Comparison of ENCODE assay signal across 20 cellular contexts in genomic region chr10:103703941-103704919, GRCh38.
DNase-seq lines count a peak whose midpoint lies in the region; ATAC-seq, FAIRE-seq and TF ChIP-seq lines count a peak whose summit lies in the region.
"Had no signal": no experiment of that assay in that cellular context is flagged by ENCODE, and none has a peak within 500 bp of the region (broad histone marks: within the 10 kb centered on the region; RNA-seq: fewer than 3 reads in every experiment).

No MANE protein-coding gene starts in this region.

- H4K5ac ChIP-seq in H1 (ENCODE audit: insufficient read length, low read depth, low read length): no peak overlapping the region

- H3K27ac ChIP-seq in H1 (ENCODE audit: low read depth, low read length): no peak overlapping the region
- H3K27ac ChIP-seq: adrenal gland, cardiac muscle cell, neural progenitor cell, tibial artery had no signal

- H3K27me3 ChIP-seq in H1 (replicated peaks in 1 of 4; ENCODE audit: control insufficient read depth in 3 of 4, extremely low read depth in 1 of 4, insufficient read depth in 3 of 4, low read length in 3 of 4): no peaks in the 10 kb centered on the region
- H3K27me3 ChIP-seq: adrenal gland, cardiac muscle cell, neural progenitor cell, tibial artery had no signal

- no peak for TF ChIP-seq POLR2A in H1 (IDR thresholded peaks at IDR 0.05; ENCODE audit: control extremely low read depth in 1 of 2, low read depth in 2 of 2, low read length in 2 of 2)

- H3K4ac ChIP-seq in H1 (replicated peaks; ENCODE audit: insufficient read length, low read depth, low read length): no peak overlapping the region

- CTCF ChIA-PET in H1 (lab: Charles Lee; ENCODE audit: partially characterized antibody): interaction anchor here (0.5 to 13.5 kb wide), 17 partner anchors 8 to 456 kb away, joined by 3 to 199 read pairs (median 5); partner anchors contain the start of gene SH3PXD2A
- CTCF ChIA-PET in WTC11 (lab: Charles Lee): interaction anchor here (0.6 to 0.7 kb wide), 2 partner anchors 7 to 12 kb away, joined by 3 read pairs; no protein-coding TSS in a partner anchor

- H3K79me2 ChIP-seq in H1 (ENCODE audit: control insufficient read depth in 1 of 2, insufficient read depth in 2 of 2, low read length in 2 of 2): no peaks in the 10 kb centered on the region

- FAIRE-seq in H1 (lab: Jason Lieb, UNC): no peak
- FAIRE-seq: A204.1 had no signal

- no peaks in the 10 kb centered on the region for H3K9me3 ChIP-seq in H1 (ENCODE audit: insufficient read depth in 2 of 2, low read depth in 1 of 2, low read length in 1 of 2)
- H3K9me3 ChIP-seq: adrenal gland, tibial artery had no signal

- H2BK5ac ChIP-seq in H1 (ENCODE audit: low read depth, low read length): no peak overlapping the region

- H3K36me3 ChIP-seq in H1 (ENCODE audit: control insufficient read depth in 2 of 4, insufficient read depth in 4 of 4, low read length in 3 of 4): no peaks in the 10 kb centered on the region
- H3K36me3 ChIP-seq: adrenal gland, cardiac muscle cell, neural progenitor cell, tibial artery had no signal

- H2AK5ac ChIP-seq in H1 (ENCODE audit: low read depth, low read length): no peak overlapping the region

- H3K36me3 Mint-ChIP-seq in WTC11: no peaks in the 10 kb centered on the region
- H3K36me3 Mint-ChIP-seq: neural progenitor cell, T-cell had no signal

- POLR2A ChIA-PET in H1 (lab: Charles Lee; ENCODE audit: partially characterized antibody): no interaction called here
- POLR2A ChIA-PET in WTC11 (lab: Charles Lee): no interaction called here

- no peak overlapping the region for H3K23ac ChIP-seq in H1 (ENCODE audit: insufficient read length)

- no peak overlapping the region for H3K56ac ChIP-seq in H1 (replicated peaks; ENCODE audit: insufficient read length, low read depth, low read length)

- H3K9me3 Mint-ChIP-seq in WTC11: no peaks in the 10 kb centered on the region
- H3K9me3 Mint-ChIP-seq: activated T-helper 2 cell treated with anti-CD3 and anti-CD28 coated beads, Interferon-gamma antibody, Interleukin-2, Interleukin-4, amounts not matched to agents 10 μg/mL and 5 μg/mL and 100 μg/mL, durations not matched to agents 14 hours and 24 hours and 36 hours; GM23338; neural progenitor cell; T-cell had no signal

- H3K4me1 Mint-ChIP-seq in WTC11: no peaks in the 10 kb centered on the region
- H3K4me1 Mint-ChIP-seq: T-cell had no signal

- ATAC-seq in WTC11: no peak
- ATAC-seq in GM18870 (IDR thresholded peaks at IDR 0.05; ENCODE audit: unreplicated experiment): no peak
- ATAC-seq: GM23338, left lobe of liver, T-cell had no signal

- peak; percentile 48 for DNase-seq in NCI-H1436 (lab: John Stamatoyannopoulos, UW)
- DNase-seq in NCI-H1436 treated with DMSO at 0.1 percent for 48 hours (lab: John Stamatoyannopoulos, UW): no peak
- DNase-seq in GM12865 (ENCODE audit: low read depth): peak; percentile 44
- peak; percentile 82 for DNase-seq in NCI-H510A (lab: John Stamatoyannopoulos, UW)
- no peak for DNase-seq in H1 (ENCODE audit: low read depth in 1 of 2, low spot score in 2 of 2)
- DNase-seq in WTC11 (ENCODE audit: low spot score): no peak
- no peak for DNase-seq in GM19238 (ENCODE audit: insufficient read length, low spot score)
- DNase-seq: activated CD8-positive, alpha-beta memory T cell treated with anti-CD3 and anti-CD28 coated beads for 24 hours; adrenal gland; NCI-H345; stimulated activated CD8-positive, alpha-beta memory T cell treated with anti-CD3 and anti-CD28 coated beads, Interleukin-4, amount 100 ng/mL, for 48 hours; T-cell; tibial artery had no signal

- H4K8ac ChIP-seq in H1 (ENCODE audit: extremely low read depth, insufficient read depth, low read length): peak overlapping the region; percentile 17; the same call in 1 of the 2 replicates

- TF ChIP-seq RAD21 in H1 (IDR thresholded peaks at IDR 0.05 in 1 of 2, conservative IDR thresholded peaks at IDR 0.05 in 1 of 2; ENCODE audit: low read depth in 2 of 2, low read length in 2 of 2): no peak

- peaks cover 0 to 8% of the 10 kb centered on the region in 2 experiments for H4K20me1 ChIP-seq in H1 (replicated peaks in 1 of 2; ENCODE audit: control insufficient read depth in 1 of 2, insufficient read depth in 2 of 2, low read length in 2 of 2)

- H3K4me3 ChIP-seq in GM12865 (ENCODE audit: low read depth, low read length): no peak overlapping the region
- H3K4me3 ChIP-seq in H1 (ENCODE audit: extremely low read depth in 1 of 4, insufficient read depth in 2 of 4, low read depth in 3 of 4, low read length in 4 of 4): no peak overlapping the region
- H3K4me3 ChIP-seq: adrenal gland, cardiac muscle cell, GM23338, neural progenitor cell, tibial artery had no signal

- H4K91ac ChIP-seq in H1 (replicated peaks; ENCODE audit: insufficient read length, low read length): no peak overlapping the region

- no peak for TF ChIP-seq CTCF in GM12865 (IDR thresholded peaks at IDR 0.05; ENCODE audit: insufficient read depth, low read depth, low read length, missing control alignments)
- no peak for TF ChIP-seq CTCF in H1 (IDR thresholded peaks at IDR 0.05; ENCODE audit: control extremely low read depth in 1 of 3, insufficient read depth in 1 of 3, low read depth in 1 of 3, low read length in 3 of 3)
- no peak for TF ChIP-seq CTCF in WTC11 (IDR thresholded peaks at IDR 0.05)

- no peak overlapping the region for H3K9ac ChIP-seq in H1 (replicated peaks in 1 of 4; ENCODE audit: extremely low read depth in 1 of 4, low read depth in 3 of 4, low read length in 3 of 4)
- H3K9ac ChIP-seq: neural progenitor cell had no signal

- H2BK15ac ChIP-seq in H1 (ENCODE audit: low read length): no peak overlapping the region

- peaks cover 15% of the 10 kb centered on the region; the same call in 1 of the 2 replicates for H3K23me2 ChIP-seq in H1 (ENCODE audit: low read depth, low read length)

- H3K79me1 ChIP-seq in H1 (ENCODE audit: low read depth, low read length): no peaks in the 10 kb centered on the region

- H2BK120ac ChIP-seq in H1 (replicated peaks; ENCODE audit: low read depth, low read length): no peak overlapping the region

- H2AFZ ChIP-seq in H1 (ENCODE audit: low read length): no peak overlapping the region
- H2AFZ ChIP-seq: GM23338, neural progenitor cell had no signal

- no peak overlapping the region for H2BK20ac ChIP-seq in H1 (ENCODE audit: low read length)

- no peak overlapping the region for H3K27ac Mint-ChIP-seq in WTC11
- H3K27ac Mint-ChIP-seq: activated T-helper 2 cell treated with anti-CD3 and anti-CD28 coated beads, Interferon-gamma antibody, Interleukin-2, Interleukin-4, amounts not matched to agents 10 μg/mL and 5 μg/mL and 100 μg/mL, durations not matched to agents 14 hours and 24 hours and 36 hours; GM23338; T-cell had no signal

- no peak overlapping the region for H3K14ac ChIP-seq in H1 (ENCODE audit: insufficient read length)

- TF ChIP-seq EP300 in H1 (IDR thresholded peaks at IDR 0.05; ENCODE audit: borderline replicate concordance in 1 of 2, low read depth in 2 of 2, low read length in 2 of 2): no peak

- peaks cover 0 to 2% (median 0%) of the 10 kb centered on the region in 4 experiments; a peak in 2 of 7 replicates for H3K4me1 ChIP-seq in H1 (replicated peaks in 1 of 4; ENCODE audit: control insufficient read depth in 3 of 4, insufficient read depth in 4 of 4, low read length in 3 of 4)
- H3K4me1 ChIP-seq: tibial artery had no signal

- no peak overlapping the region for H3K4me2 ChIP-seq in H1 (ENCODE audit: insufficient read depth in 1 of 2, low read depth in 2 of 2, low read length in 2 of 2)
- H3K4me2 ChIP-seq: GM23338, neural progenitor cell had no signal

- no peak overlapping the region for H3K18ac ChIP-seq in H1 (ENCODE audit: extremely low read depth, low read length)

- no peaks in the 10 kb centered on the region for H3K27me3 Mint-ChIP-seq in WTC11 (ENCODE audit: low read depth)
- H3K27me3 Mint-ChIP-seq: T-cell had no signal

- no peak overlapping the region for H2BK12ac ChIP-seq in H1 (ENCODE audit: low read depth, low read length)

- no peak overlapping the region for H3K4me3 Mint-ChIP-seq in WTC11
- H3K4me3 Mint-ChIP-seq: GM23338, neural progenitor cell, T-cell had no signal

- 85% methylated on average over 13 of the region's 13 CpGs; no CpG with 5 or more reads in 1 of the 2 experiments for WGBS in H1 (ENCODE audit: extremely low coverage in 1 of 2, insufficient coverage in 1 of 2, insufficient read length in 1 of 2, insufficient replicate concordance in 2 of 2, low coverage in 1 of 2, low lambda C conversion rate in 2 of 2, missing lambda C conversion rate in 1 of 2), 2 experiments

TF ChIP-seq in H1, 55 proteins besides CTCF, POLR2A, EP300 and RAD21:
- TF ChIP-seq BCL11A (IDR thresholded peaks at IDR 0.05; ENCODE audit: low read depth in 2 of 2, low read length in 2 of 2) (no peak), SAP30 (IDR thresholded peaks at IDR 0.05; ENCODE audit: insufficient read depth, insufficient replicate concordance, low read length) (no peak), TCF12 (IDR thresholded peaks at IDR 0.05; ENCODE audit: low read depth, low read length) (no peak), KDM1A (IDR thresholded peaks at IDR 0.05; ENCODE audit: borderline replicate concordance, low read length) (no peak), MAFK (IDR thresholded peaks at IDR 0.05; ENCODE audit: low read depth, low read length) (no peak), CREB1 (IDR thresholded peaks at IDR 0.05) (no peak), TEAD4 (IDR thresholded peaks at IDR 0.05; ENCODE audit: low read depth, low read length) (no peak), SP1 (IDR thresholded peaks at IDR 0.05; ENCODE audit: low read depth, low read length) (no peak), RFX5 (IDR thresholded peaks at IDR 0.05; ENCODE audit: borderline replicate concordance, low read depth, low read length) (no peak), FOSL1 (IDR thresholded peaks at IDR 0.05; ENCODE audit: insufficient read depth, low read depth, low read length) (no peak)

TF ChIP-seq in WTC11, 78 proteins besides CTCF, POLR2A, EP300 and RAD21 (continues in another document):
- TF ChIP-seq OVOL2 (CRISPR knock-in tag; IDR thresholded peaks at IDR 0.05; ENCODE audit: borderline replicate concordance): no peak

Comparison
In these comparisons a context has a peak if more than half of its experiments do, and no peak if none do; other contexts are left out.
1. DNase-seq: peak in NCI-H1436 (single experiment), GM12865 (single experiment) and NCI-H510A (single experiment); none in NCI-H1436 treated with DMSO at 0.1 percent for 48 hours (single experiment), H1 (0 of 2), WTC11 (single experiment) and GM19238 (single experiment).